Comparison of ENCODE assay signal across 13 cellular contexts in genomic region chr12:27782481-27782880, GRCh38. TPM values are rescaled to one million over a fixed set of nuclear protein-coding genes. Genes with fewer than 3 reads are reported as not detected.
DNase-seq lines count a peak whose midpoint lies in the region; ATAC-seq, FAIRE-seq and TF ChIP-seq lines count a peak whose summit lies in the region.
"Had no signal": no experiment of that assay in that cellular context is flagged by ENCODE, and none has a peak within 500 bp of the region (broad histone marks: within the 10 kb centered on the region; RNA-seq: fewer than 3 reads in every experiment).

No MANE protein-coding gene starts in this region.

- no peaks in the 10 kb centered on the region for H3K9me1 ChIP-seq in keratinocyte (ENCODE audit: control insufficient read depth, extremely low read depth, insufficient read depth, low read length)

- H3K79me1 ChIP-seq in neuronal stem cell (ENCODE audit: low read depth, low read length) = peaks cover 5% of the 10 kb centered on the region

- peaks cover 47% of the 10 kb centered on the region for H3K4me1 Mint-ChIP-seq in activated T-cell treated with anti-CD3 and anti-CD28 coated beads, Interleukin-2, amount 50 U/mL, for 24 hours (ENCODE audit: low read depth)
- peaks cover 38% of the 10 kb centered on the region for H3K4me1 Mint-ChIP-seq in activated T-helper 17 cell treated with anti-CD3 and anti-CD28 coated beads, Interleukin-2, amount 50 U/mL, for 72 hours
- peaks cover 21% of the 10 kb centered on the region for H3K4me1 Mint-ChIP-seq in type B pancreatic cell (ENCODE audit: unreplicated experiment)

- no peak overlapping the region for H2BK120ac ChIP-seq in neuronal stem cell (ENCODE audit: low read depth, low read length)

- dilution Hi-C loops in keratinocyte (cut with MboI; ENCODE audit: extremely low pct_ligation_motif_present, low sequenced_read_pairs) = no loop called here

- no peak for ATAC-seq in activated T-helper 17 cell treated with anti-CD3 and anti-CD28 coated beads, Interleukin-2, amount 50 U/mL, for 72 hours (replicated peaks)
- no peak for ATAC-seq in upper lobe of left lung (ENCODE audit: low FRiP score in 2 of 2)
- ATAC-seq: mucosa of descending colon had no signal

- H3K9me3 Mint-ChIP-seq in activated T-cell treated with anti-CD3 and anti-CD28 coated beads, Interleukin-2, amount 50 U/mL, for 24 hours = no peaks in the 10 kb centered on the region
- no peaks in the 10 kb centered on the region for H3K9me3 Mint-ChIP-seq in activated T-helper 17 cell treated with anti-CD3 and anti-CD28 coated beads, Interleukin-2, amount 50 U/mL, for 72 hours
- H3K9me3 Mint-ChIP-seq in type B pancreatic cell = no peaks in the 10 kb centered on the region

- DNase-seq in activated T-cell treated with anti-CD3 and anti-CD28 coated beads, Interleukin-2, amount 50 U/mL, for 24 hours = no peak
- DNase-seq in activated T-cell treated with anti-CD3 and anti-CD28 coated beads, Interleukin-2, amount 50 U/mL, for 1 hour = no peak
- DNase-seq in keratinocyte (ENCODE audit: low read depth, low spot score) (no peak), type B pancreatic cell (ENCODE audit: extremely low spot score, unreplicated experiment) (no peak), neuronal stem cell (ENCODE audit: low spot score) (no peak), upper lobe of left lung (no peak), prostate gland (ENCODE audit: low spot score) (no peak)
- DNase-seq: activated CD8-positive, alpha-beta memory T cell treated with anti-CD3 and anti-CD28 coated beads, Interleukin-2, amount 50 U/mL, for 4 hours; mucosa of descending colon; NCI-H510A treated with DMSO at 0.1 percent for 48 hours; T-helper 1 cell had no signal

- H3K4me3 ChIP-seq in keratinocyte (ENCODE audit: control insufficient read depth in 2 of 3, extremely low read depth in 1 of 3, insufficient read depth in 2 of 3, low read depth in 1 of 3, low read length in 3 of 3) (peak overlapping the region in 2 of 3 experiments; percentile 24 to 78), neuronal stem cell (ENCODE audit: low read length in 2 of 2) (no peak overlapping the region), upper lobe of left lung (no peak overlapping the region), prostate gland (no peak overlapping the region)
- H3K4me3 ChIP-seq: mucosa of descending colon had no signal

- H3K4me1 ChIP-seq in keratinocyte (ENCODE audit: control insufficient read depth, extremely low read depth, insufficient read depth, low read length) (peaks cover 46% of the 10 kb centered on the region), neuronal stem cell (ENCODE audit: control insufficient read depth in 2 of 2, insufficient read depth in 1 of 2, low read depth in 1 of 2, low read length in 2 of 2) (peaks cover 13 to 16% of the 10 kb centered on the region in 2 donors), upper lobe of left lung (peaks cover 17 to 46% (median 23%) of the 10 kb centered on the region in 4 donors), prostate gland (replicated peaks) (peaks cover 6% of the 10 kb centered on the region)

- no CpG with 5 or more reads among the region's 1 CpG for WGBS in neuronal stem cell (ENCODE audit: extremely low coverage in 2 of 2, insufficient read length in 2 of 2, insufficient replicate concordance in 1 of 2), 2 donors
- WGBS in upper lobe of left lung, 2 donors = 93 to 100% methylated on average over 1 of the region's 1 CpG
- WGBS in prostate gland = 79% methylated on average over 1 of the region's 1 CpG

- H3K27ac ChIP-seq in keratinocyte (ENCODE audit: control insufficient read depth, insufficient read depth, low read length) (no peak overlapping the region), neuronal stem cell (replicated peaks; ENCODE audit: low read length) (no peak overlapping the region), upper lobe of left lung (peak overlapping the region in 1 of 4 donors; percentile 89), prostate gland (no peak overlapping the region)

- no peak overlapping the region for H3K18ac ChIP-seq in neuronal stem cell (ENCODE audit: low read length)

- H3K4me3 Mint-ChIP-seq in activated T-cell treated with anti-CD3 and anti-CD28 coated beads, Interleukin-2, amount 50 U/mL, for 24 hours = peak overlapping the region; percentile 81
- peak overlapping the region; percentile 82 for H3K4me3 Mint-ChIP-seq in activated T-helper 17 cell treated with anti-CD3 and anti-CD28 coated beads, Interleukin-2, amount 50 U/mL, for 72 hours
- H3K4me3 Mint-ChIP-seq in type B pancreatic cell = peak overlapping the region; percentile 88

- H2AFZ ChIP-seq in keratinocyte (ENCODE audit: control insufficient read depth, low read length) (no peak overlapping the region), neuronal stem cell (ENCODE audit: low read length) (no peak overlapping the region)

- TF ChIP-seq POLR2A in upper lobe of left lung (IDR thresholded peaks at IDR 0.05) (no peak), prostate gland (IDR thresholded peaks at IDR 0.05) (no peak)

- H2BK15ac ChIP-seq in neuronal stem cell (ENCODE audit: low read length) = no peak overlapping the region

- peaks cover 60% of the 10 kb centered on the region for H3K79me2 ChIP-seq in keratinocyte (ENCODE audit: control insufficient read depth, insufficient read depth, low read length)

- no peak overlapping the region for H3K14ac ChIP-seq in neuronal stem cell (ENCODE audit: low read length)

- no peak overlapping the region for H3K27ac Mint-ChIP-seq in activated T-cell treated with anti-CD3 and anti-CD28 coated beads, Interleukin-2, amount 50 U/mL, for 24 hours
- peak overlapping the region; percentile 37 for H3K27ac Mint-ChIP-seq in activated T-helper 17 cell treated with anti-CD3 and anti-CD28 coated beads, Interleukin-2, amount 50 U/mL, for 72 hours
- peak overlapping the region; percentile 42 for H3K27ac Mint-ChIP-seq in type B pancreatic cell

- peaks cover 31% of the 10 kb centered on the region for H3K36me3 Mint-ChIP-seq in activated T-cell treated with anti-CD3 and anti-CD28 coated beads, Interleukin-2, amount 50 U/mL, for 24 hours (ENCODE audit: low read depth)
- H3K36me3 Mint-ChIP-seq in activated T-helper 17 cell treated with anti-CD3 and anti-CD28 coated beads, Interleukin-2, amount 50 U/mL, for 72 hours (ENCODE audit: low read depth) = peaks cover 26% of the 10 kb centered on the region
- H3K36me3 Mint-ChIP-seq in type B pancreatic cell = peaks cover 48% of the 10 kb centered on the region

- no peak overlapping the region for H3K23ac ChIP-seq in neuronal stem cell (ENCODE audit: low read depth, low read length, poor library complexity)

- no peak overlapping the region for H2BK5ac ChIP-seq in neuronal stem cell (ENCODE audit: low read length)

- no peak for FAIRE-seq in keratinocyte (lab: Jason Lieb, UNC)
- FAIRE-seq: colon had no signal

- H4K20me1 ChIP-seq in keratinocyte (ENCODE audit: control insufficient read depth, extremely low read depth, insufficient read depth, low read length) = no peaks in the 10 kb centered on the region

- intact Hi-C loops in prostate gland (cut with DNase I) = no loop called here

- H3K9ac ChIP-seq in keratinocyte (ENCODE audit: control insufficient read depth, extremely low read depth, insufficient read depth, low read length) = no peak overlapping the region
- no peak overlapping the region for H3K9ac ChIP-seq in neuronal stem cell (ENCODE audit: low read depth, low read length, poor library complexity)

- no peak overlapping the region for H2AK5ac ChIP-seq in neuronal stem cell (ENCODE audit: low read depth, low read length)

- H3K9me3 ChIP-seq in keratinocyte (ENCODE audit: control insufficient read depth, low read depth, low read length) (no peaks in the 10 kb centered on the region), neuronal stem cell (replicated peaks in 1 of 2; ENCODE audit: control insufficient read depth in 2 of 2, insufficient read depth in 1 of 2, low read depth in 1 of 2, low read length in 2 of 2) (peaks cover 0 to 19% of the 10 kb centered on the region in 2 donors), upper lobe of left lung (no peaks in the 10 kb centered on the region), prostate gland (no peaks in the 10 kb centered on the region)
- H3K9me3 ChIP-seq: mucosa of descending colon had no signal

- H4K8ac ChIP-seq in neuronal stem cell (ENCODE audit: low read depth, low read length) = no peak overlapping the region

- H3K4me2 ChIP-seq in keratinocyte (ENCODE audit: control insufficient read depth, extremely low read depth, insufficient read depth, low read depth, low read length) = peak overlapping the region; percentile 99
- no peak overlapping the region for H3K4me2 ChIP-seq in neuronal stem cell (ENCODE audit: insufficient read depth, low read length, poor library complexity, severe bottlenecking)

- H4K91ac ChIP-seq in neuronal stem cell (ENCODE audit: low read depth, low read length, poor library complexity) = no peak overlapping the region

- H3K36me3 ChIP-seq in keratinocyte (ENCODE audit: control insufficient read depth in 2 of 2, extremely low read depth in 1 of 2, insufficient read depth in 2 of 2, low read length in 2 of 2) (peaks cover 2 to 14% of the 10 kb centered on the region in 2 experiments), neuronal stem cell (replicated peaks in 1 of 2; ENCODE audit: control insufficient read depth in 2 of 2, insufficient read depth in 2 of 2, low read length in 2 of 2) (peaks cover 0 to 51% of the 10 kb centered on the region in 2 donors), upper lobe of left lung (no peaks in the 10 kb centered on the region), prostate gland (no peaks in the 10 kb centered on the region)

- H2BK12ac ChIP-seq in neuronal stem cell (ENCODE audit: low read length) = no peak overlapping the region

- no peaks in the 10 kb centered on the region for H3K27me3 ChIP-seq in keratinocyte (ENCODE audit: control insufficient read depth, extremely low read depth, insufficient read depth, low read length)
- H3K27me3 ChIP-seq in neuronal stem cell (ENCODE audit: control insufficient read depth in 3 of 3, insufficient read depth in 3 of 3, low read depth in 1 of 3, low read length in 3 of 3) = no peaks in the 10 kb centered on the region
- H3K27me3 ChIP-seq in upper lobe of left lung = no peaks in the 10 kb centered on the region
- no peaks in the 10 kb centered on the region for H3K27me3 ChIP-seq in prostate gland (replicated peaks; ENCODE audit: insufficient read depth)

- no peak for TF ChIP-seq CTCF in keratinocyte (optimal IDR thresholded peaks at IDR 0.05 in 1 of 3, IDR thresholded peaks at IDR 0.05 in 1 of 3, conservative IDR thresholded peaks at IDR 0.05 in 1 of 3; ENCODE audit: extremely low read depth in 1 of 3, insufficient read depth in 2 of 3, low read length in 3 of 3)
- TF ChIP-seq CTCF in type B pancreatic cell (conservative IDR thresholded peaks at IDR 0.05) = no peak
- TF ChIP-seq CTCF in upper lobe of left lung (IDR thresholded peaks at IDR 0.05) = no peak
- TF ChIP-seq CTCF in prostate gland (IDR thresholded peaks at IDR 0.05) = no peak

- H3K4ac ChIP-seq in neuronal stem cell (ENCODE audit: low read length) = no peak overlapping the region

- H3K27me3 Mint-ChIP-seq in activated T-cell treated with anti-CD3 and anti-CD28 coated beads, Interleukin-2, amount 50 U/mL, for 24 hours = peaks cover 3% of the 10 kb centered on the region
- no peaks in the 10 kb centered on the region for H3K27me3 Mint-ChIP-seq in activated T-helper 17 cell treated with anti-CD3 and anti-CD28 coated beads, Interleukin-2, amount 50 U/mL, for 72 hours
- H3K27me3 Mint-ChIP-seq in type B pancreatic cell = no peaks in the 10 kb centered on the region

- TF ChIP-seq EP300 in upper lobe of left lung (IDR thresholded peaks at IDR 0.05) = no peak

RNA-seq across cellular contexts. Expression of gene MANSC4, which starts 2.4 kb away (rescaled TPM):
- total RNA-seq in activated T-helper 17 cell treated with anti-CD3 and anti-CD28 coated beads, Interleukin-2, amount 50 U/mL, for 72 hours = not detected
- polyA plus RNA-seq in keratinocyte = 0.18 to 0.67 TPM (median 0.59 TPM) in 3 replicates
- polyA plus RNA-seq in keratinocyte (2011; ENCODE audit: low read depth) = not detected
- 0.12 and 0.27 TPM in 2 replicates for polyA plus RNA-seq in keratinocyte (2011; cell fraction: cytosol; rRNA removed)
- 0.36 and 0.48 TPM in 2 replicates for polyA plus RNA-seq in keratinocyte (2011; cell fraction: nucleus; rRNA removed)
- 0.58 TPM in 1 of 2 replicates, not detected in the other for polyA plus RNA-seq in keratinocyte (2012; ENCODE audit: low replicate concordance)
- polyA minus RNA-seq in keratinocyte = 0.23 to 0.29 TPM in 2 of 3 replicates, not detected in the other
- polyA minus RNA-seq in keratinocyte (2011; cell fraction: cytosol; rRNA and poly(A)+ RNA removed) = not detected
- polyA minus RNA-seq in keratinocyte (2011; cell fraction: nucleus; rRNA and poly(A)+ RNA removed) = not detected in 2 replicates
- 0.36 TPM in 1 of 2 replicates, not detected in the other for total RNA-seq in type B pancreatic cell (ENCODE audit: low replicate concordance)
- not detected for polyA plus RNA-seq in neuronal stem cell (2013, experiment 1 of 2)
- not detected for polyA plus RNA-seq in neuronal stem cell (2013, experiment 2 of 2)
- not detected for total RNA-seq in upper lobe of left lung
- not detected for total RNA-seq in prostate gland
- total RNA-seq: mucosa of descending colon had no signal

RNA-seq across cellular contexts. Expression of gene KLHL42, which starts 2.4 kb away (rescaled TPM):
- total RNA-seq in activated T-helper 17 cell treated with anti-CD3 and anti-CD28 coated beads, Interleukin-2, amount 50 U/mL, for 72 hours = 10 to 100 TPM in 1 of 2 donors, 1 to 10 TPM in 1; 9.6 to 12.2 TPM
- polyA plus RNA-seq in keratinocyte = 18.6 to 27.2 TPM (median 20.6 TPM) in 3 replicates
- 5.8 TPM for polyA plus RNA-seq in keratinocyte (2011; ENCODE audit: low read depth)
- 11.0 and 13.2 TPM in 2 replicates for polyA plus RNA-seq in keratinocyte (2011; cell fraction: cytosol; rRNA removed)
- polyA plus RNA-seq in keratinocyte (2011; cell fraction: nucleus; rRNA removed) = 36.8 and 38.9 TPM in 2 replicates
- polyA plus RNA-seq in keratinocyte (2012; ENCODE audit: low replicate concordance) = 7.6 and 16.1 TPM in 2 replicates
- 39.5 to 50.3 TPM (median 49.5 TPM) in 3 replicates for polyA minus RNA-seq in keratinocyte
- 30.9 TPM for polyA minus RNA-seq in keratinocyte (2011; cell fraction: cytosol; rRNA and poly(A)+ RNA removed)
- 39.6 and 47.2 TPM in 2 replicates for polyA minus RNA-seq in keratinocyte (2011; cell fraction: nucleus; rRNA and poly(A)+ RNA removed)
- total RNA-seq in type B pancreatic cell (ENCODE audit: low replicate concordance) (30.6 and 40.3 TPM in 2 replicates), upper lobe of left lung (10 to 100 TPM; 18.5 to 46.1 (median 22.6) TPM), prostate gland (10 to 100 TPM; 19.1 to 79.9 TPM)
- 14.8 TPM for polyA plus RNA-seq in neuronal stem cell (2013, experiment 1 of 2)
- polyA plus RNA-seq in neuronal stem cell (2013, experiment 2 of 2) = 14.7 TPM

Comparison
In these comparisons a context has a peak if more than half of its experiments do, and no peak if none do; other contexts are left out.
1. H3K4me3 ChIP-seq: peak in keratinocyte (2 of 3); none in neuronal stem cell (0 of 2), upper lobe of left lung (0 of 4) and prostate gland (0 of 2).
2. Peak in every context shown above with its lines, with median percentiles within 50 percentile points of each other: H3K4me3 Mint-ChIP-seq.